20 cellular contexts compared by ENCODE assay signal in genomic region chr12:46449161-46449715, GRCh38.
DNase-seq lines count a peak whose midpoint lies in the region; ATAC-seq, FAIRE-seq and TF ChIP-seq lines count a peak whose summit lies in the region.
"Had no signal": no experiment of that assay in that cellular context is flagged by ENCODE, and none has a peak within 500 bp of the region (broad histone marks: within the 10 kb centered on the region; RNA-seq: fewer than 3 reads in every experiment).

No MANE protein-coding gene starts in this region.

- H3K56ac ChIP-seq in IMR-90 (ENCODE audit: extremely low read depth, insufficient read depth, low read length), result no peak overlapping the region

- no CpG with 5 or more reads among the region's 4 CpGs for WGBS in IMR-90 (ENCODE audit: extremely low coverage in 2 of 2, insufficient read length in 1 of 2), 2 experiments

- intact Hi-C loops in IMR-90 (cut with micrococcal nuclease) (no loop called here), endothelial cell of umbilical vein (cut with micrococcal nuclease) (loop anchor here (5.0 kb wide), 2 partner anchors 113 to 213 kb away; no protein-coding TSS in a partner anchor), gastrocnemius medialis (cut with DNase I; ENCODE audit: low total_unique reads) (no loop called here)

- H3K23ac ChIP-seq in IMR-90 (ENCODE audit: low read depth, low read length), result no peak overlapping the region

- no peak overlapping the region for H3K27ac Mint-ChIP-seq in activated CD8-positive, alpha-beta memory T cell treated with anti-CD3 and anti-CD28 coated beads, Interleukin-2, amount 10 ng/mL, durations not matched to agents 7 days and 5 days
- H3K27ac Mint-ChIP-seq: B cell had no signal

- no peak overlapping the region for H3K18ac ChIP-seq in IMR-90 (ENCODE audit: low read depth, low read length)

- no peaks in the 10 kb centered on the region for H3K9me3 Mint-ChIP-seq in activated CD8-positive, alpha-beta memory T cell treated with anti-CD3 and anti-CD28 coated beads, Interleukin-2, amount 10 ng/mL, durations not matched to agents 7 days and 5 days (ENCODE audit: low read depth)
- H3K9me3 Mint-ChIP-seq: CD4-positive, CD25-positive, alpha-beta regulatory T cell had no signal

- TF ChIP-seq POLR2A in H54 (IDR thresholded peaks at IDR 0.05; ENCODE audit: low read depth, low read length), result no peak
- TF ChIP-seq POLR2A in IMR-90 (IDR thresholded peaks at IDR 0.05; ENCODE audit: low read depth, low read length), result no peak
- no peak for TF ChIP-seq POLR2A in endothelial cell of umbilical vein (IDR thresholded peaks at IDR 0.05; ENCODE audit: low read depth, low read length)
- TF ChIP-seq POLR2A in gastrocnemius medialis (IDR thresholded peaks at IDR 0.05), result no peak

- H3K4me1 Mint-ChIP-seq in activated CD8-positive, alpha-beta memory T cell treated with anti-CD3 and anti-CD28 coated beads, Interleukin-2, amount 10 ng/mL, durations not matched to agents 7 days and 5 days, result peaks cover 14% of the 10 kb centered on the region

- no peak overlapping the region for H3K4me3 Mint-ChIP-seq in activated CD8-positive, alpha-beta memory T cell treated with anti-CD3 and anti-CD28 coated beads, Interleukin-2, amount 10 ng/mL, durations not matched to agents 7 days and 5 days
- H3K4me3 Mint-ChIP-seq: B cell had no signal

- H3K36me3 ChIP-seq in IMR-90 (ENCODE audit: control insufficient read depth, insufficient read depth, low read length) (no peaks in the 10 kb centered on the region), endothelial cell of umbilical vein (ENCODE audit: control insufficient read depth in 2 of 2, extremely low read depth in 1 of 2, insufficient read depth in 2 of 2, low read length in 2 of 2) (no peaks in the 10 kb centered on the region), gastrocnemius medialis (no peaks in the 10 kb centered on the region)
- H3K36me3 ChIP-seq: SJCRH30 had no signal

- H3K9me3 ChIP-seq in IMR-90 (ENCODE audit: control insufficient read depth, insufficient read depth, low read length), result no peaks in the 10 kb centered on the region
- H3K9me3 ChIP-seq in endothelial cell of umbilical vein (replicated peaks; ENCODE audit: control insufficient read depth, insufficient read depth, low read length), result no peaks in the 10 kb centered on the region
- H3K9me3 ChIP-seq in gastrocnemius medialis, result no peaks in the 10 kb centered on the region
- H3K9me3 ChIP-seq: SJCRH30 had no signal

- POLR2A ChIA-PET in IMR-90 (lab: Charles Lee; ENCODE audit: unreplicated experiment), result interaction anchor here (0.5 kb wide), 1 partner anchor 10 kb away, joined by 3 read pairs; no protein-coding TSS in a partner anchor
- POLR2A ChIA-PET in endothelial cell of umbilical vein (lab: Charles Lee), result interaction anchor here (0.6 kb wide), 1 partner anchor 84 kb away, joined by 3 read pairs; no protein-coding TSS in a partner anchor
- POLR2A ChIA-PET in RWPE1 (lab: Yijun Ruan, JAX; ENCODE audit: low non-redundant PET), result no interaction called here

- no peak overlapping the region for H2BK20ac ChIP-seq in IMR-90 (ENCODE audit: low read depth, low read length)

- peak overlapping the region; percentile 32; the same call in 1 of the 2 replicates for H2BK120ac ChIP-seq in IMR-90 (ENCODE audit: low read depth, low read length)

- FAIRE-seq in H54 (lab: Jason Lieb, UNC), result peak; percentile 48
- no peak for FAIRE-seq in endothelial cell of umbilical vein (lab: Jason Lieb, UNC)
- FAIRE-seq: GM12878 had no signal

- TF ChIP-seq RAD21 in IMR-90 (IDR thresholded peaks at IDR 0.05; ENCODE audit: low read length), result no peak

- H4K20me1 ChIP-seq in IMR-90 (ENCODE audit: insufficient read depth, low read length), result no peaks in the 10 kb centered on the region
- H4K20me1 ChIP-seq in endothelial cell of umbilical vein (replicated peaks; ENCODE audit: control insufficient read depth, extremely low read depth, insufficient read depth, low read length), result no peaks in the 10 kb centered on the region

- no peak overlapping the region for H3K4me3 ChIP-seq in IMR-90 (ENCODE audit: insufficient read depth, low read depth, low read length)
- no peak overlapping the region for H3K4me3 ChIP-seq in endothelial cell of umbilical vein (replicated peaks in 1 of 3; ENCODE audit: insufficient read depth in 1 of 3, low read depth in 1 of 3, low read length in 3 of 3)
- H3K4me3 ChIP-seq in gastrocnemius medialis, result no peak overlapping the region
- H3K4me3 ChIP-seq: GM12878, GM23248, SJCRH30 had no signal

- H3K27me3 Mint-ChIP-seq in activated CD8-positive, alpha-beta memory T cell treated with anti-CD3 and anti-CD28 coated beads, Interleukin-2, amount 10 ng/mL, durations not matched to agents 7 days and 5 days, result peaks cover 2% of the 10 kb centered on the region
- H3K27me3 Mint-ChIP-seq: B cell had no signal

- H4K8ac ChIP-seq in IMR-90 (ENCODE audit: low read depth in 2 of 2, low read length in 2 of 2), result no peak overlapping the region

- CTCF ChIA-PET in IMR-90 (lab: Yijun Ruan, JAX), result no interaction called here
- CTCF ChIA-PET in endothelial cell of umbilical vein (lab: Charles Lee), result interaction anchor here (1.5 kb wide), 1 partner anchor 212 kb away, joined by 6 read pairs; no protein-coding TSS in a partner anchor
- CTCF ChIA-PET in activated CD8-positive, alpha-beta memory T cell treated with anti-CD3 and anti-CD28 coated beads, Interleukin-2, amount 10 ng/mL, durations not matched to agents 7 days and 5 days (lab: Charles Lee), result no interaction called here
- CTCF ChIA-PET in RWPE1 (lab: Yijun Ruan, JAX), result no interaction called here

- H2AFZ ChIP-seq in IMR-90 (replicated peaks; ENCODE audit: low read length, poor library complexity), result no peak overlapping the region
- H2AFZ ChIP-seq in endothelial cell of umbilical vein (ENCODE audit: low read depth, low read length), result no peak overlapping the region
- H2AFZ ChIP-seq: GM23248 had no signal

- H4K5ac ChIP-seq in IMR-90 (ENCODE audit: low read depth, low read length), result no peak overlapping the region

- H3K4me2 ChIP-seq in IMR-90 (ENCODE audit: low read depth, low read length) (no peak overlapping the region), endothelial cell of umbilical vein (ENCODE audit: insufficient read depth, low read length) (peak overlapping the region; percentile 48)
- H3K4me2 ChIP-seq: KMS-11 had no signal

- H3K4me1 ChIP-seq in IMR-90 (ENCODE audit: control insufficient read depth, insufficient read depth, low read length) (peaks cover 13% of the 10 kb centered on the region), endothelial cell of umbilical vein (ENCODE audit: control insufficient read depth, extremely low read depth, insufficient read depth, low read length) (peaks cover 75% of the 10 kb centered on the region), gastrocnemius medialis (peaks cover 48 to 57% of the 10 kb centered on the region in 2 donors)

- ATAC-seq in IMR-90 (ENCODE audit: low read depth) (no peak), gastrocnemius medialis (no peak)
- ATAC-seq in activated CD8-positive, alpha-beta memory T cell treated with anti-CD3 and anti-CD28 coated beads, Interleukin-2, amount 10 ng/mL, durations not matched to agents 7 days and 5 days, result no peak
- ATAC-seq: GM12878 had no signal

- no peak overlapping the region for H3K4ac ChIP-seq in IMR-90 (ENCODE audit: low read depth, low read length)

- H3K27ac ChIP-seq in IMR-90 (ENCODE audit: insufficient read depth, low read length) (no peak overlapping the region), endothelial cell of umbilical vein (ENCODE audit: insufficient read depth, low read depth, low read length) (peak overlapping the region; percentile 84), gastrocnemius medialis (peak overlapping the region; percentile 62 to 75 (median 71)), RWPE1 (no peak overlapping the region)
- H3K27ac ChIP-seq: GM23248, KMS-11, SJCRH30 had no signal

- peaks cover 1% of the 10 kb centered on the region for H3K36me3 Mint-ChIP-seq in activated CD8-positive, alpha-beta memory T cell treated with anti-CD3 and anti-CD28 coated beads, Interleukin-2, amount 10 ng/mL, durations not matched to agents 7 days and 5 days

- DNase-seq in H54 (ENCODE audit: insufficient read length, low spot score), result no peak
- no peak for DNase-seq in IMR-90
- DNase-seq in endothelial cell of umbilical vein (ENCODE audit: low read depth, low spot score), result no peak
- DNase-seq in gastrocnemius medialis, result no peak
- no peak for DNase-seq in activated CD8-positive, alpha-beta memory T cell treated with anti-CD3 and anti-CD28 coated beads, Interleukin-2, amount 10 ng/mL, durations not matched to agents 7 days and 5 days
- no peak for DNase-seq in activated CD4-positive, alpha-beta T cell treated with anti-CD3 and anti-CD28 coated beads, Interleukin-2, amount 50 U/mL, for 48 hours
- no peak for DNase-seq in RWPE1 (ENCODE audit: low spot score)
- DNase-seq: CD4-positive, CD25-positive, alpha-beta regulatory T cell; GM23248; NCI-H1436; NCI-H2029; NCI-H2171 treated with DMSO at 0.1 percent for 48 hours; NCI-H446 treated with DMSO at 0.1 percent for 48 hours; NK-92 treated with Interleukin-12 subunit alpha and Interleukin-12 subunit beta, amount 100 ng/mL, for 24 hours; OCI-M1; RPMI8226; SJCRH30 had no signal

- no peak overlapping the region for H2AK9ac ChIP-seq in IMR-90 (replicated peaks; ENCODE audit: low read depth, low read length, poor library complexity)

- peaks cover 9% of the 10 kb centered on the region for H3K9me1 ChIP-seq in IMR-90 (ENCODE audit: insufficient read depth, low read length)
- H3K9me1 ChIP-seq in endothelial cell of umbilical vein (replicated peaks; ENCODE audit: control insufficient read depth, extremely low read depth, insufficient read depth, low read length), result no peaks in the 10 kb centered on the region

- in situ Hi-C loops in IMR-90 (cut with MboI; ENCODE audit: low sequenced_read_pairs) (no loop called here), gastrocnemius medialis (cut with MboI; ENCODE audit: low sequenced_read_pairs in 4 of 4) (no loop called here)

- H3K27me3 ChIP-seq in IMR-90 (ENCODE audit: control insufficient read depth, insufficient read depth, low read length), result no peaks in the 10 kb centered on the region
- no peaks in the 10 kb centered on the region for H3K27me3 ChIP-seq in endothelial cell of umbilical vein (ENCODE audit: control insufficient read depth in 2 of 2, insufficient read depth in 2 of 2, low read length in 2 of 2)
- H3K27me3 ChIP-seq in gastrocnemius medialis, result no peaks in the 10 kb centered on the region
- H3K27me3 ChIP-seq: SJCRH30 had no signal

- H3K9ac ChIP-seq in IMR-90 (ENCODE audit: low read depth, low read length) (no peak overlapping the region), endothelial cell of umbilical vein (replicated peaks; ENCODE audit: extremely low read depth, insufficient read depth, low read length) (no peak overlapping the region)
- H3K9ac ChIP-seq: GM23248, KMS-11 had no signal

- H4K91ac ChIP-seq in IMR-90 (ENCODE audit: insufficient read depth, low read depth, low read length), result no peak overlapping the region

- no peak overlapping the region for H2BK15ac ChIP-seq in IMR-90 (ENCODE audit: low read depth, low read length)

- no TSS peak for BruUV-seq in IMR-90 (replicated peaks; lab: Mats Ljungman, UMichigan)
- no TSS peak for BruUV-seq in endothelial cell of umbilical vein (replicated peaks; lab: Mats Ljungman, UMichigan)

- H2BK5ac ChIP-seq in IMR-90 (ENCODE audit: low read depth, low read length, poor library complexity, severe bottlenecking), result no peak overlapping the region

- dilution Hi-C loops in IMR-90 (cut with HindIII; ENCODE audit: low sequenced_read_pairs, unreplicated experiment) (no loop called here), endothelial cell of umbilical vein (cut with MboI; ENCODE audit: extremely low pct_ligation_motif_present, low sequenced_read_pairs) (no loop called here)

- no peaks in the 10 kb centered on the region for H3K79me1 ChIP-seq in IMR-90 (ENCODE audit: low read depth in 1 of 2, low read length in 2 of 2)

- no peak overlapping the region; the same call in 1 of the 2 replicates for H3K14ac ChIP-seq in IMR-90 (replicated peaks; ENCODE audit: low read depth, low read length)

- H2AK5ac ChIP-seq in IMR-90 (ENCODE audit: low read depth, low read length), result no peak overlapping the region

- H3K79me2 ChIP-seq in endothelial cell of umbilical vein (ENCODE audit: control insufficient read depth, insufficient read depth, low read length), result no peaks in the 10 kb centered on the region

- TF ChIP-seq CTCF in IMR-90 (conservative IDR thresholded peaks at IDR 0.05; ENCODE audit: low read depth, low read length), result no peak
- no peak for TF ChIP-seq CTCF in endothelial cell of umbilical vein (IDR thresholded peaks at IDR 0.05; ENCODE audit: extremely low read depth in 1 of 2, insufficient read depth in 1 of 2, low read depth in 1 of 2, low read length in 2 of 2)
- no peak for TF ChIP-seq CTCF in gastrocnemius medialis (IDR thresholded peaks at IDR 0.05 in 4 of 5, conservative IDR thresholded peaks at IDR 0.05 in 1 of 5)
- no peak for TF ChIP-seq CTCF in RWPE1 (conservative IDR thresholded peaks at IDR 0.05; ENCODE audit: low read depth)

Comparison
In these comparisons a context has a peak if more than half of its experiments do, and no peak if none do; other contexts are left out.
1. H3K27ac ChIP-seq: peak in endothelial cell of umbilical vein (single experiment) and gastrocnemius medialis (4 of 4); none in IMR-90 (single experiment) and RWPE1 (single experiment).